ENCODE assay signal across 11 cellular contexts in genomic region chr20:2402271-2402980, GRCh38. TPM values are rescaled to one million over a fixed set of nuclear protein-coding genes. Genes with fewer than 3 reads are reported as not detected.
DNase-seq lines count a peak whose midpoint lies in the region; ATAC-seq and TF ChIP-seq lines count a peak whose summit lies in the region.
"Had no signal": no experiment of that assay in that cellular context is flagged by ENCODE, and none has a peak within 500 bp of the region (broad histone marks: within the 10 kb centered on the region; RNA-seq: fewer than 3 reads in every experiment).

No MANE protein-coding gene starts in this region.

- no peaks in the 10 kb centered on the region for H3K27me3 ChIP-seq in upper lobe of right lung
- H3K27me3 ChIP-seq: thyroid gland had no signal

- no peaks in the 10 kb centered on the region for H3K9me3 ChIP-seq in upper lobe of right lung
- H3K9me3 ChIP-seq: neutrophil, thyroid gland had no signal

- no peak overlapping the region for H3K4me3 Mint-ChIP-seq in progenitor cell of endocrine pancreas (ENCODE audit: low read depth)

- H3K4me1 ChIP-seq in upper lobe of right lung: no peaks in the 10 kb centered on the region
- H3K4me1 ChIP-seq: thyroid gland had no signal

- intact Hi-C loops in upper lobe of right lung (cut with DNase I): no loop called here

- H3K27me3 Mint-ChIP-seq in progenitor cell of endocrine pancreas: no peaks in the 10 kb centered on the region

- H3K4me1 Mint-ChIP-seq in progenitor cell of endocrine pancreas (ENCODE audit: low read depth): no peaks in the 10 kb centered on the region

- H3K36me3 Mint-ChIP-seq in progenitor cell of endocrine pancreas (ENCODE audit: insufficient read depth): no peaks in the 10 kb centered on the region

- no peak overlapping the region for H3K4me3 ChIP-seq in upper lobe of right lung
- H3K4me3 ChIP-seq: SK-N-MC, thyroid gland had no signal

- H3K27ac ChIP-seq in upper lobe of right lung: no peak overlapping the region
- H3K27ac ChIP-seq: neutrophil, SK-N-MC, thyroid gland had no signal

- H3K36me3 ChIP-seq in upper lobe of right lung: no peaks in the 10 kb centered on the region
- H3K36me3 ChIP-seq: neutrophil, thyroid gland had no signal

- H3K27ac Mint-ChIP-seq in progenitor cell of endocrine pancreas: no peak overlapping the region

- no peaks in the 10 kb centered on the region for H3K9me3 Mint-ChIP-seq in progenitor cell of endocrine pancreas (ENCODE audit: low read depth)

- ATAC-seq in upper lobe of right lung: no peak
- ATAC-seq in HG03442 (IDR thresholded peaks at IDR 0.05; ENCODE audit: unreplicated experiment): no peak

- TF ChIP-seq CTCF in progenitor cell of endocrine pancreas (IDR thresholded peaks at IDR 0.05; ENCODE audit: unreplicated experiment) (peak; percentile 32), upper lobe of right lung (IDR thresholded peaks at IDR 0.05) (no peak)

- DNase-seq in DMS79 treated with DMSO at 0.1 percent for 48 hours (lab: John Stamatoyannopoulos, UW) (peak; percentile 4), DMS79 (lab: John Stamatoyannopoulos, UW) (no peak), MV-4-11 (lab: John Stamatoyannopoulos, UW) (peak; percentile 17), dedifferentiated amniotic fluid mesenchymal stem cell (ENCODE audit: extremely low spot score) (peak; percentile 31), progenitor cell of endocrine pancreas (ENCODE audit: low spot score, unreplicated experiment) (no peak), upper lobe of right lung (no peak), NCI-H774 (lab: John Stamatoyannopoulos, UW) (no peak)
- DNase-seq: thyroid gland had no signal

RNA-seq across cellular contexts. Expression of gene TGM6, which starts 21.7 kb away (rescaled TPM):
- total RNA-seq in progenitor cell of endocrine pancreas: not detected in 2 replicates
- total RNA-seq in upper lobe of right lung: not detected
- total RNA-seq: thyroid gland had no signal

Comparison
In these comparisons a context has a peak if more than half of its experiments do, and no peak if none do; other contexts are left out.
1. DNase-seq: peak in DMS79 treated with DMSO at 0.1 percent for 48 hours (single experiment), MV-4-11 (single experiment) and dedifferentiated amniotic fluid mesenchymal stem cell (single experiment); none in DMS79 (single experiment), progenitor cell of endocrine pancreas (single experiment), upper lobe of right lung (single experiment) and NCI-H774 (single experiment).